ENCODE assay signal across 24 cellular contexts in the genomic region with DNA sequence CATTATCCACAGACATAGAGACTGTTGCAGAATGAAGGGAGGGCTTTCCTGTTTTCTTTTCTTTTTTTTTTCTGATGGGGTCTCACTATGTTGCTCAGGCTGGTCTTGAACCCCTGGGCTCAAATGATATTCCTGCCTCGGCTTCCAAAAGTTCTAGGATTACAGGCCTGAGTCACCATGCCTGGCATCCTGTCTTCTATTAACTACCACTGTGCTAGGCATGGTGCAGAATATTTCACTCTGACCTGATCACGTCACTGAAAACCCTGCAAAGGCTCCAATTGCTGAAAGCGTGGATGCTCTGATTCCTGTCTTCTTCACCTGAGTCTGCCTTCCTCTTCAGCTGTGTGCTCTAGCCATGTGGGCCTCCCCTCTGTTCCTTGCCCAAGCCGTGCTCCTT. TPM values are rescaled to one million over a fixed set of nuclear protein-coding genes. Genes with fewer than 3 reads are reported as not detected.
DNase-seq lines count a peak whose midpoint lies in the region; ATAC-seq and TF ChIP-seq lines count a peak whose summit lies in the region.
"Had no signal": no experiment of that assay in that cellular context is flagged by ENCODE, and none has a peak within 500 bp of the region (broad histone marks: within the 10 kb centered on the region; RNA-seq: fewer than 3 reads in every experiment).

No MANE protein-coding gene starts in this region.

- H3K27ac ChIP-seq in GM23338 (ENCODE audit: low read depth) (no peak overlapping the region), RWPE2 (ENCODE audit: poor library complexity, severe bottlenecking) (no peak overlapping the region), osteoblast (ENCODE audit: low read depth, low read length) (peak overlapping the region; percentile 93), right cardiac atrium (ENCODE audit: low read length) (no peak overlapping the region)
- H3K27ac ChIP-seq: gastroesophageal sphincter, pancreas, transverse colon had no signal

- 80% methylated on average over 4 of the region's 4 CpGs for WGBS in right cardiac atrium

- H3K4me2 ChIP-seq in GM23338 (no peak overlapping the region), osteoblast (ENCODE audit: insufficient read depth, low read length) (no peak overlapping the region)

- H3K4me3 Mint-ChIP-seq in GM23338, result no peak overlapping the region
- H3K4me3 Mint-ChIP-seq: activated CD4-positive, alpha-beta T cell treated with anti-CD3 and anti-CD28 coated beads, Interleukin-2, amount 10 ng/mL, durations not matched to agents 7 days and 5 days; brain; T-helper 2 cell treated with Interferon-gamma antibody and Interleukin-4, amounts not matched to agents 5 μg/mL and 100 μg/mL, for 36 hours had no signal

- no peak overlapping the region for H2AFZ ChIP-seq in GM23338
- H2AFZ ChIP-seq in osteoblast (ENCODE audit: low read length), result peak overlapping the region; percentile 37

- peaks cover 79% of the 10 kb centered on the region for H3K4me1 ChIP-seq in GM23338 (ENCODE audit: insufficient read depth)
- H3K4me1 ChIP-seq in RWPE2 (ENCODE audit: insufficient read depth, poor library complexity, severe bottlenecking), result peaks cover 15% of the 10 kb centered on the region
- peaks cover 23% of the 10 kb centered on the region for H3K4me1 ChIP-seq in osteoblast (ENCODE audit: insufficient read depth, low read length)
- H3K4me1 ChIP-seq in right cardiac atrium (ENCODE audit: control insufficient read depth, insufficient read depth, low read length), result peaks cover 2% of the 10 kb centered on the region
- H3K4me1 ChIP-seq: gastroesophageal sphincter, pancreas, transverse colon had no signal

- peak overlapping the region; percentile 73; the same call in 1 of the 2 replicates for H3K27ac Mint-ChIP-seq in GM23338
- H3K27ac Mint-ChIP-seq: activated CD4-positive, alpha-beta T cell treated with anti-CD3 and anti-CD28 coated beads, Interleukin-2, amount 10 ng/mL, durations not matched to agents 7 days and 5 days; brain; naive B cell; T-helper 2 cell treated with Interferon-gamma antibody and Interleukin-4, amounts not matched to agents 5 μg/mL and 100 μg/mL, for 36 hours had no signal

- H3K79me2 ChIP-seq in GM23338 (replicated peaks; ENCODE audit: insufficient read depth), result peaks cover 39% of the 10 kb centered on the region
- H3K79me2 ChIP-seq in osteoblast (ENCODE audit: insufficient read depth, low read length), result no peaks in the 10 kb centered on the region

- H3F3A ChIP-seq in GM23338 (replicated peaks; ENCODE audit: low read depth), result peaks cover 15% of the 10 kb centered on the region

- no peak for TF ChIP-seq CTCF in GM23338 (conservative IDR thresholded peaks at IDR 0.05; ENCODE audit: low read depth in 2 of 2)
- TF ChIP-seq CTCF in RWPE2 (IDR thresholded peaks at IDR 0.05; ENCODE audit: poor library complexity, severe bottlenecking), result no peak
- no peak for TF ChIP-seq CTCF in osteoblast (IDR thresholded peaks at IDR 0.05; ENCODE audit: extremely low read depth, low read depth, low read length)

- no peaks in the 10 kb centered on the region for H3K36me3 Mint-ChIP-seq in GM23338 (ENCODE audit: low read depth)
- H3K36me3 Mint-ChIP-seq: brain, naive B cell had no signal

- H3K27me3 Mint-ChIP-seq in GM23338 (ENCODE audit: insufficient read depth, low read depth, poor library complexity), result peaks cover 9% of the 10 kb centered on the region
- H3K27me3 Mint-ChIP-seq: activated CD4-positive, alpha-beta T cell treated with anti-CD3 and anti-CD28 coated beads, Interleukin-2, amount 10 ng/mL, durations not matched to agents 7 days and 5 days; naive B cell had no signal

- no peaks in the 10 kb centered on the region for H3K9me3 ChIP-seq in RWPE2 (ENCODE audit: severe bottlenecking)
- H3K9me3 ChIP-seq in osteoblast (ENCODE audit: low read depth, low read length), result no peaks in the 10 kb centered on the region
- H3K9me3 ChIP-seq in right cardiac atrium (ENCODE audit: control insufficient read depth, low read length), result no peaks in the 10 kb centered on the region
- H3K9me3 ChIP-seq: gastroesophageal sphincter, pancreas, transverse colon had no signal

- no peaks in the 10 kb centered on the region for H3K9me2 ChIP-seq in GM23338 (ENCODE audit: insufficient read depth)

- H3K4me1 Mint-ChIP-seq in GM23338, result peaks cover 61% of the 10 kb centered on the region
- H3K4me1 Mint-ChIP-seq: activated CD4-positive, alpha-beta T cell treated with anti-CD3 and anti-CD28 coated beads, Interleukin-2, amount 10 ng/mL, durations not matched to agents 7 days and 5 days; naive B cell had no signal

- no peak for DNase-seq in GM23338 (ENCODE audit: low spot score)
- DNase-seq in RWPE2 (ENCODE audit: low spot score), result no peak
- peak; percentile 33 for DNase-seq in fibroblast of gingiva (ENCODE audit: low read depth)
- no peak for DNase-seq in osteoblast (ENCODE audit: insufficient read length, low spot score, missing footprints)
- DNase-seq in right cardiac atrium, result no peak
- DNase-seq: activated CD4-positive, alpha-beta T cell treated with anti-CD3 and anti-CD28 coated beads, Interleukin-2, amount 10 ng/mL, durations not matched to agents 7 days and 5 days; activated naive CD4-positive, alpha-beta T cell; activated T-cell treated with anti-CD3 and anti-CD28 coated beads, Interleukin-2, amount 50 U/mL, for 48 hours; GF-D8; hypothalamus; naive B cell; NCI-H1092 treated with DMSO at 0.1 percent for 48 hours; NCI-H187; NCI-H2171; NCI-H510A; pancreas; stimulated activated CD4-positive, alpha-beta T cell treated with anti-CD3 and anti-CD28 coated beads, Interleukin-2, amount 100 ng/mL, for 24 hours; transverse colon had no signal

- H3K9me3 Mint-ChIP-seq in GM23338, result no peaks in the 10 kb centered on the region
- H3K9me3 Mint-ChIP-seq: activated CD4-positive, alpha-beta T cell treated with anti-CD3 and anti-CD28 coated beads, Interleukin-2, amount 10 ng/mL, durations not matched to agents 7 days and 5 days; brain; naive B cell; T-helper 2 cell treated with Interferon-gamma antibody and Interleukin-4, amounts not matched to agents 5 μg/mL and 100 μg/mL, for 36 hours had no signal

- H3K36me3 ChIP-seq in GM23338 (ENCODE audit: insufficient read depth) (no peaks in the 10 kb centered on the region), RWPE2 (ENCODE audit: low read depth) (no peaks in the 10 kb centered on the region), osteoblast (ENCODE audit: insufficient read depth, low read length) (no peaks in the 10 kb centered on the region)
- H3K36me3 ChIP-seq: gastroesophageal sphincter, pancreas, transverse colon had no signal

- intact Hi-C loops in right cardiac atrium (cut with DNase I), result no loop called here

- ATAC-seq in GM23338, result no peak
- 0 out of 3 replicates have a peak, but pooled peaks have one; percentile 8 for ATAC-seq in RWPE2 (ENCODE audit: low read depth)
- ATAC-seq in right cardiac atrium, result no peak
- ATAC-seq in HG02884 (IDR thresholded peaks at IDR 0.05; ENCODE audit: unreplicated experiment), result no peak
- ATAC-seq in HG02840 (IDR thresholded peaks at IDR 0.05; ENCODE audit: low FRiP score, unreplicated experiment), result no peak
- ATAC-seq: gastroesophageal sphincter, left lobe of liver, pancreas had no signal

- H3K4me3 ChIP-seq in GM23338, result no peak overlapping the region
- no peak overlapping the region for H3K4me3 ChIP-seq in RWPE2 (ENCODE audit: severe bottlenecking)
- H3K4me3 ChIP-seq in osteoblast (ENCODE audit: insufficient read depth, low read length), result no peak overlapping the region
- H3K4me3 ChIP-seq in right cardiac atrium (ENCODE audit: low read length), result no peak overlapping the region
- H3K4me3 ChIP-seq: gastroesophageal sphincter, pancreas, transverse colon had no signal

- H4K20me1 ChIP-seq in GM23338 (replicated peaks; ENCODE audit: insufficient read depth) (no peaks in the 10 kb centered on the region), osteoblast (ENCODE audit: insufficient read depth, low read length) (no peaks in the 10 kb centered on the region)

- H3K27me3 ChIP-seq in GM23338 (ENCODE audit: insufficient read depth), result no peaks in the 10 kb centered on the region
- no peaks in the 10 kb centered on the region for H3K27me3 ChIP-seq in RWPE2 (ENCODE audit: insufficient read depth, poor library complexity, severe bottlenecking)
- H3K27me3 ChIP-seq in osteoblast (ENCODE audit: insufficient read depth, low read length), result no peaks in the 10 kb centered on the region
- H3K27me3 ChIP-seq in right cardiac atrium (ENCODE audit: control insufficient read depth, insufficient read depth), result no peaks in the 10 kb centered on the region
- H3K27me3 ChIP-seq: gastroesophageal sphincter, pancreas, transverse colon had no signal

TF ChIP-seq in GM23338, 12 proteins besides CTCF, POLR2A, EP300 and RAD21 (continues in another document):
- TF ChIP-seq ZNF331 (CRISPR knock-in tag; IDR thresholded peaks at IDR 0.05; ENCODE audit: low read depth) (no peak), EZH2 (IDR thresholded peaks at IDR 0.05; ENCODE audit: low read depth, unreplicated experiment) (no peak), STAT1 (IDR thresholded peaks at IDR 0.05; ENCODE audit: unreplicated experiment) (no peak)

RNA-seq across cellular contexts. Expression of a gene that starts 8.5 kb away (rescaled TPM):
- 2,222 and 2,281 TPM in 2 replicates for total RNA-seq in GM23338 (2014; rRNA removed; shearing (Covaris generic))
- polyA plus RNA-seq in GM23338 (2016; fragmentation: Nextera tagmentation; extraction: Ambion mirVana) (711 and 726 TPM in 2 replicates), right cardiac atrium (0.52 TPM)
- total RNA-seq in osteoblast (2.4 and 2.5 TPM in 2 replicates), right cardiac atrium (under 1 TPM; 0.28 to 0.65 (median 0.59) TPM)

RNA-seq across cellular contexts. Expression of a gene that starts 10.5 kb away (rescaled TPM):
- 84.7 and 86.4 TPM in 2 replicates for total RNA-seq in GM23338 (2014; rRNA removed; shearing (Covaris generic))
- 67.3 and 70.4 TPM in 2 replicates for polyA plus RNA-seq in GM23338 (2016; fragmentation: Nextera tagmentation; extraction: Ambion mirVana)
- 61.2 and 69.2 TPM in 2 replicates for total RNA-seq in osteoblast
- 10 to 100 TPM; 36.2 to 44.8 (median 40.7) TPM for total RNA-seq in right cardiac atrium
- 53.6 TPM for polyA plus RNA-seq in right cardiac atrium

Comparison
In these comparisons a context has a peak if more than half of its experiments do, and no peak if none do; other contexts are left out.
1. RNA of a gene that starts 8.5 kb away (total RNA-seq): 2,222 to 2,281 TPM in GM23338; 2.4 to 2.5 TPM in osteoblast and 0.28 to 0.65 TPM in right cardiac atrium; every median in the first group is over 100 times any median in the second.